In genomic region chr19:48970923-48971395, GRCh38 we compare ENCODE assay signal across 8 cellular contexts. TPM values are rescaled to one million over a fixed set of nuclear protein-coding genes. Genes with fewer than 3 reads are reported as not detected.
DNase-seq lines count a peak whose midpoint lies in the region; ATAC-seq and TF ChIP-seq lines count a peak whose summit lies in the region.

No MANE protein-coding gene starts in this region.

- DNase-seq in COR-L47 (lab: John Stamatoyannopoulos, UW) (peak; percentile 84), RWPE1 (ENCODE audit: low spot score) (peak; percentile 30), foreskin keratinocyte (peak in 1 of 2 donors; percentile 37), ureter (ENCODE audit: low spot score) (peak; percentile 77)
- DNase-seq in activated T-helper 9 cell treated with anti-CD3 and anti-CD28 coated beads, Interleukin-2, amount 50 U/mL, for 16 hours (ENCODE audit: low read depth), result peak; percentile 72

- peak overlapping the region; percentile 95 for H3K27ac ChIP-seq in RWPE1
- H3K27ac ChIP-seq in foreskin keratinocyte, result no peak overlapping the region
- no peak overlapping the region for H3K27ac ChIP-seq in parathyroid adenoma

- no peaks in the 10 kb centered on the region for H3K9me3 Mint-ChIP-seq in IgD-negative memory B cell

- H3K4me3 ChIP-seq in parathyroid adenoma (ENCODE audit: low read depth, low read length), result no peak overlapping the region

- H3K4me1 ChIP-seq in foreskin keratinocyte (peaks cover 6% of the 10 kb centered on the region), parathyroid adenoma (peaks cover 15% of the 10 kb centered on the region)

- CTCF ChIA-PET in RWPE1 (lab: Yijun Ruan, JAX), result interaction anchor here (0.6 to 1.1 kb wide), 10 partner anchors 9 to 933 kb away, joined by 3 to 6 read pairs (median 4); no protein-coding TSS in a partner anchor

- H2AFZ ChIP-seq in parathyroid adenoma, result no peak overlapping the region

- H3K9me3 ChIP-seq in parathyroid adenoma (ENCODE audit: control insufficient read depth, low read length), result no peaks in the 10 kb centered on the region

- POLR2A ChIA-PET in RWPE1 (lab: Yijun Ruan, JAX; ENCODE audit: low non-redundant PET), result interaction anchor here (0.6 kb wide), 1 partner anchor 46 kb away, joined by 4 read pairs; no protein-coding TSS in a partner anchor

- TF ChIP-seq CTCF in RWPE1 (conservative IDR thresholded peaks at IDR 0.05; ENCODE audit: low read depth) (peak; percentile 92), foreskin keratinocyte (conservative IDR thresholded peaks at IDR 0.05) (peak; percentile 88), parathyroid adenoma (IDR thresholded peaks at IDR 0.05) (peak; percentile 87)

- H3K9ac ChIP-seq in parathyroid adenoma, result no peak overlapping the region

- peak overlapping the region in 1 of 4 donors; percentile 59 for H3K4me3 Mint-ChIP-seq in IgD-negative memory B cell

- peaks cover 4% of the 10 kb centered on the region for H3K36me3 Mint-ChIP-seq in IgD-negative memory B cell

- no peak overlapping the region for H3K4me2 ChIP-seq in parathyroid adenoma (ENCODE audit: low read length)

- H3K27me3 ChIP-seq in foreskin keratinocyte (no peaks in the 10 kb centered on the region), parathyroid adenoma (ENCODE audit: control insufficient read depth, insufficient read depth, low read length) (no peaks in the 10 kb centered on the region)

- peaks cover 13 to 21% (median 15%) of the 10 kb centered on the region in 3 donors for H3K4me1 Mint-ChIP-seq in IgD-negative memory B cell

- ATAC-seq in foreskin keratinocyte (peak; percentile 54), GM21619 (IDR thresholded peaks at IDR 0.05; ENCODE audit: unreplicated experiment) (no peak)

- peaks cover 1% of the 10 kb centered on the region for H3K79me2 ChIP-seq in parathyroid adenoma

- no peaks in the 10 kb centered on the region for H3K36me3 ChIP-seq in parathyroid adenoma (ENCODE audit: control insufficient read depth, insufficient read depth, low read length)

- no peaks in the 10 kb centered on the region for H3K27me3 Mint-ChIP-seq in IgD-negative memory B cell

- peak overlapping the region in 2 of 3 donors; percentile 28 to 57 for H3K27ac Mint-ChIP-seq in IgD-negative memory B cell

RNA-seq across cellular contexts. Expression of gene FTL, which starts 5.8 kb away (rescaled TPM):
- 7,236 TPM for polyA plus RNA-seq in IgD-negative memory B cell
- 1,121 and 1,400 TPM in 2 replicates for total RNA-seq in foreskin keratinocyte
- 1,652 and 2,111 TPM in 2 replicates for polyA plus RNA-seq in foreskin keratinocyte
- 1,526 TPM for total RNA-seq in ureter

RNA-seq across cellular contexts. Expression of gene BAX, which starts 16.3 kb away (rescaled TPM):
- polyA plus RNA-seq in IgD-negative memory B cell, result 101 TPM
- total RNA-seq in foreskin keratinocyte, result 120 and 128 TPM in 2 replicates
- 304 and 312 TPM in 2 replicates for polyA plus RNA-seq in foreskin keratinocyte
- 79.9 TPM for total RNA-seq in ureter

RNA-seq across cellular contexts. Expression of gene GYS1, which starts 22.1 kb away (rescaled TPM):
- polyA plus RNA-seq in IgD-negative memory B cell, result 26.4 TPM
- total RNA-seq in foreskin keratinocyte, result 42.4 and 42.7 TPM in 2 replicates
- 32.2 and 35.9 TPM in 2 replicates for polyA plus RNA-seq in foreskin keratinocyte
- 73.8 TPM for total RNA-seq in ureter

RNA-seq across cellular contexts. Expression of gene RUVBL2, which starts 22.7 kb away (rescaled TPM):
- polyA plus RNA-seq in IgD-negative memory B cell (65.7 TPM), foreskin keratinocyte (168 and 188 TPM in 2 replicates)
- total RNA-seq in foreskin keratinocyte (159 and 189 TPM in 2 replicates), ureter (66.7 TPM)

RNA-seq across cellular contexts. Expression of gene DHDH, which starts 37.5 kb away (rescaled TPM):
- polyA plus RNA-seq in IgD-negative memory B cell (0.39 TPM), foreskin keratinocyte (0.65 and 0.75 TPM in 2 replicates)
- total RNA-seq in foreskin keratinocyte (0.46 and 0.48 TPM in 2 replicates), ureter (not detected)
